ENCODE assay signal across 8 cellular contexts in the genomic region with DNA sequence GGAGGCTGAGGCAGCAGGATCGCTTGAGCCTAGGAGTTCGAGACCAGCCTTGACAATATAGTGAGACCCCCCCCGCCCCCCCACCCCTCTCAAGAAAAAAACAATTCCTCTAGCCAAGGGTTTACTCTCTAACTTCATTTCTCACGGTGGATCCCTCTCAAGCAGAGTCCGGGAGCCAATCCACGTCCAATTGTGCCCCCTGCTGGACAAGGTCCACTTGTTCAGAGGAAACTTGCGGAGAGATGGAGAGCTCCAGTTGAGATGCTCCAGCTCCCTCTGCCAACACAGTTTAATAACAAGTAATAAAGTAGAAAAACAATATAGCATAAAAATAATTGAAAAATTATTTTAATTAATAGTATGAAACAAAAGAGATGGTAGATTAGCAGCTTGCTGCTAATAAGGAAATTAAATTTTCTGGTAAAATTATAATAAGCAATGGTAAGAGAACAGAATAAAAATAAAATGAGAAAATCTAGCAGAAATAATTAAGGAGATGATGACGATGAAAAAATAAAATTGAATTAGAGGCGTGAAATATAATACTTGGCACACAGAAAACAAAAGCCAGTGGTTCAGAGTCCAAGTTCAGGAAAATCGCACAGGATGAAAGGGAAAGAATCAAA. TPM values are rescaled to one million over a fixed set of nuclear protein-coding genes. Genes with fewer than 3 reads are reported as not detected.
DNase-seq lines count a peak whose midpoint lies in the region; ATAC-seq, FAIRE-seq and TF ChIP-seq lines count a peak whose summit lies in the region.

No MANE protein-coding gene starts in this region.

- CTCF ChIA-PET in activated CD4-positive, alpha-beta memory T cell treated with anti-CD3 and anti-CD28 coated beads for 36 hours (lab: Charles Lee): interaction anchor here (0.5 to 6.0 kb wide), 32 partner anchors 9 to 1096 kb away, joined by 3 to 69 read pairs (median 4); partner anchors contain the start of genes NKG7 and SIGLEC10

- H3K4me3 Mint-ChIP-seq in activated CD4-positive, alpha-beta memory T cell treated with anti-CD3 and anti-CD28 coated beads for 36 hours: no peak overlapping the region
- no peak overlapping the region for H3K4me3 Mint-ChIP-seq in endodermal cell

- WGBS in endodermal cell (ENCODE audit: insufficient coverage in 1 of 2, insufficient read length in 1 of 2), 2 experiments: 20 to 39% methylated on average over 3 to 9 of the region's 10 CpGs

- H3K4me1 ChIP-seq in endodermal cell (ENCODE audit: control insufficient read depth, insufficient read depth, low read length): no peaks in the 10 kb centered on the region

- H3K9me3 Mint-ChIP-seq in activated CD4-positive, alpha-beta memory T cell treated with anti-CD3 and anti-CD28 coated beads for 36 hours: peaks cover 3% of the 10 kb centered on the region
- peaks cover 3% of the 10 kb centered on the region for H3K9me3 Mint-ChIP-seq in endodermal cell

- intact Hi-C loops in activated CD4-positive, alpha-beta memory T cell treated with anti-CD3 and anti-CD28 coated beads for 36 hours (cut with micrococcal nuclease): loop anchor here (10.0 kb wide), 1 partner anchor 114 kb away; no protein-coding TSS in a partner anchor

- FAIRE-seq in GM19239 (lab: Jason Lieb, UNC): peak; percentile 61

- H3K9ac ChIP-seq in endodermal cell (ENCODE audit: extremely low read depth, low read length, poor library complexity, severe bottlenecking): no peak overlapping the region

- no peaks in the 10 kb centered on the region for H3K36me3 Mint-ChIP-seq in activated CD4-positive, alpha-beta memory T cell treated with anti-CD3 and anti-CD28 coated beads for 36 hours
- H3K36me3 Mint-ChIP-seq in endodermal cell (ENCODE audit: low read depth): no peaks in the 10 kb centered on the region

- no peaks in the 10 kb centered on the region for H3K36me3 ChIP-seq in endodermal cell (ENCODE audit: control insufficient read depth, insufficient read depth, low read length)

- peaks cover 5% of the 10 kb centered on the region for H3K4me1 Mint-ChIP-seq in activated CD4-positive, alpha-beta memory T cell treated with anti-CD3 and anti-CD28 coated beads for 36 hours (ENCODE audit: low read depth)
- no peaks in the 10 kb centered on the region for H3K4me1 Mint-ChIP-seq in endodermal cell

- H3K27me3 Mint-ChIP-seq in activated CD4-positive, alpha-beta memory T cell treated with anti-CD3 and anti-CD28 coated beads for 36 hours: peaks cover 15% of the 10 kb centered on the region
- H3K27me3 Mint-ChIP-seq in endodermal cell (ENCODE audit: insufficient read depth): peaks cover 25% of the 10 kb centered on the region

- H3K27ac Mint-ChIP-seq in activated CD4-positive, alpha-beta memory T cell treated with anti-CD3 and anti-CD28 coated beads for 36 hours: no peak overlapping the region
- no peak overlapping the region for H3K27ac Mint-ChIP-seq in endodermal cell

- no peak overlapping the region for H3K27ac ChIP-seq in endodermal cell (ENCODE audit: low read depth, low read length)

- DNase-seq in AG20443 (ENCODE audit: low spot score) (peak; percentile 84), GM19239 (ENCODE audit: insufficient read length, low spot score) (peak; percentile 23), NCI-H460 (ENCODE audit: extremely low read depth, low read depth) (peak; percentile 54), endodermal cell (peak; percentile 93), myocyte (ENCODE audit: low read depth) (peak; percentile 91)
- DNase-seq in activated CD4-positive, alpha-beta memory T cell treated with anti-CD3 and anti-CD28 coated beads for 36 hours: peak; percentile 80
- peak; percentile 76 for DNase-seq in stimulated activated naive CD8-positive, alpha-beta T cell treated with anti-CD3 and anti-CD28 coated beads, Interleukin-15, Interleukin-2, amounts not matched to agents 100 U/mL and 50 U/mL, for 24 hours

- H3K27me3 ChIP-seq in endodermal cell (ENCODE audit: control insufficient read depth, insufficient read depth, low read length, poor library complexity, severe bottlenecking): peaks cover 4% of the 10 kb centered on the region

- POLR2A ChIA-PET in activated CD4-positive, alpha-beta memory T cell treated with anti-CD3 and anti-CD28 coated beads for 36 hours (lab: Charles Lee): no interaction called here

- no peaks in the 10 kb centered on the region for H3K9me3 ChIP-seq in endodermal cell (ENCODE audit: control insufficient read depth, low read length)

- TF ChIP-seq CTCF in endodermal cell (conservative IDR thresholded peaks at IDR 0.05): peak; percentile 82

- no peak overlapping the region for H3K4me3 ChIP-seq in endodermal cell (ENCODE audit: low read length)

- ATAC-seq in stimulated activated naive CD8-positive, alpha-beta T cell treated with anti-CD3 and anti-CD28 coated beads, Interleukin-15, Interleukin-2, amounts not matched to agents 100 U/mL and 50 U/mL, for 24 hours: no peak
- no peak for ATAC-seq in HG03196 (IDR thresholded peaks at IDR 0.05; ENCODE audit: unreplicated experiment)

RNA-seq across cellular contexts. Expression of gene SIGLEC14, which starts 14.5 kb away (rescaled TPM):
- total RNA-seq in NCI-H460 (2014; rRNA removed; shearing (Covaris generic)): not detected in 2 replicates
- not detected in 2 replicates for polyA plus RNA-seq in NCI-H460 (2014; cell fraction: nucleus; rRNA removed)
- total RNA-seq in activated CD4-positive, alpha-beta memory T cell treated with anti-CD3 and anti-CD28 coated beads for 36 hours: not detected
- total RNA-seq in endodermal cell (not detected), myocyte (not detected in 2 replicates)
- not detected for polyA plus RNA-seq in endodermal cell (2013, experiment 1 of 2)
- polyA plus RNA-seq in endodermal cell (2013, experiment 2 of 2): 0.12 TPM
- not detected for polyA plus RNA-seq in myocyte (2012)

RNA-seq across cellular contexts. Expression of gene SIGLEC5, which starts 30.9 kb away (rescaled TPM):
- not detected in 2 replicates for total RNA-seq in NCI-H460 (2014; rRNA removed; shearing (Covaris generic))
- not detected in 2 replicates for polyA plus RNA-seq in NCI-H460 (2014; cell fraction: nucleus; rRNA removed)
- not detected for total RNA-seq in activated CD4-positive, alpha-beta memory T cell treated with anti-CD3 and anti-CD28 coated beads for 36 hours
- not detected for total RNA-seq in endodermal cell
- 0.14 TPM for polyA plus RNA-seq in endodermal cell (2013, experiment 1 of 2)
- polyA plus RNA-seq in endodermal cell (2013, experiment 2 of 2): not detected
- total RNA-seq in myocyte: not detected in 2 replicates
- not detected for polyA plus RNA-seq in myocyte (2012)

RNA-seq across cellular contexts. Expression of gene SPACA6, which starts 32.0 kb away (rescaled TPM):
- total RNA-seq in NCI-H460 (2014; rRNA removed; shearing (Covaris generic)): 3.5 and 4.7 TPM in 2 replicates
- 21.9 and 22.7 TPM in 2 replicates for polyA plus RNA-seq in NCI-H460 (2014; cell fraction: nucleus; rRNA removed)
- 10 to 100 TPM in 1 of 2 experiments, 1 to 10 TPM in 1; 10.0 to 14.2 TPM for total RNA-seq in activated CD4-positive, alpha-beta memory T cell treated with anti-CD3 and anti-CD28 coated beads for 36 hours
- total RNA-seq in endodermal cell: 10 to 100 TPM; 18.4 to 26.8 TPM
- polyA plus RNA-seq in endodermal cell (2013, experiment 1 of 2): 33.8 TPM
- 32.2 TPM for polyA plus RNA-seq in endodermal cell (2013, experiment 2 of 2)
- 5.2 and 8.0 TPM in 2 replicates for total RNA-seq in myocyte
- polyA plus RNA-seq in myocyte (2012): 17.7 TPM

Comparison
In these comparisons a context has a peak if more than half of its experiments do, and no peak if none do; other contexts are left out.
1. DNase-seq: peak in every context shown above with its lines; median percentile 93 in endodermal cell; 91 in myocyte; 84 in AG20443; 80 in activated CD4-positive, alpha-beta memory T cell treated with anti-CD3 and anti-CD28 coated beads for 36 hours; 76 in stimulated activated naive CD8-positive, alpha-beta T cell treated with anti-CD3 and anti-CD28 coated beads, Interleukin-15, Interleukin-2, amounts not matched to agents 100 U/mL and 50 U/mL, for 24 hours; 54 in NCI-H460; 23 in GM19239.